In the genomic region with DNA sequence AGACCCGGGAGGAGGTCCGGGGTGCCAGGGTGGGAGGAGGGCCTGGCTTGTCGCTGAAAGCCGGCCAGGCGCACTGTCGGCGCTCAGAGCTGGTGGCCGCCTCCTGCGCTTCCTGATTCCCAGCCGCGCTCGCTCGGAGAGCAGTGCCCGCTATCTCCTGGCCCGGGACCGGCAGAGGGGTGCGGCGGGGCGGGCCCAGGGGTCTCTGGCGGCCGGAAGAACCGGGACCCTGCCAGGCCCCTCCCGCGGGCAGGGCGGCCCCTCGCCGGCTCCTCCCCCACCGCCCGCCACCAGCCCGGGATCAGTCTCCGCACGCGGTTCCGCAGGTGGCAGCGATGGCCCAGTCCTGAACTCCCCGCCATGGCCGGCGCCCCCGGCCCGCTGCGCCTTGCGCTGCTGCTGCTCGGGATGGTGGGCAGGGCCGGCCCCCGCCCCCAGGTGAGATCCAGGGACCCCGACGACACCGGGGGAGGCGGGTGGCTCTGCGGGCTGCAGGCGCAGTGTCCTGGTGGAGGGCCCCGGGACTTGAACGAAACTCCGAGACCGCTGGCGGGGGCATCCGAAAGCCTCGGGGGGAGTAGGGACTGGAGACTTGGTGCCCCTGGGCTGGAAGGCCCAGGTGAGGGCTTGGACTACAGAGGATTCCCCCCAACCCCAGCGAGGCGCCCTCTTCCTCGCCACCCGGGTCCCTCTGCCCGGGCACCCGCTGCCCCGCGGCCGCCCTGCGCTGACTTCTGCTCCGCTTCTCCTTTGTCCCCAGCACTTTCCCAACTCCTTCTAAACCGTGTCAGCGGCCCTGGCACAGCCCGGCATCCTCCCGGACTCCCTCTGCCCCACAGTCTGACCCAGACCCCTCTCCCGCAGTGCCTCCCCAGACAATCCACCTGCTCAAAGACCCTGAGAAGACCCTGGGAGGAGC, we compare ENCODE assay signal across 10 cellular contexts. TPM values are rescaled to one million over a fixed set of nuclear protein-coding genes. Genes with fewer than 3 reads are reported as not detected.
DNase-seq lines count a peak whose midpoint lies in the region; ATAC-seq and TF ChIP-seq lines count a peak whose summit lies in the region.
"Had no signal": no experiment of that assay in that cellular context is flagged by ENCODE, and none has a peak within 500 bp of the region (broad histone marks: within the 10 kb centered on the region; RNA-seq: fewer than 3 reads in every experiment).

Gene GLP1R, plus strand, starts transcription at position 301 of the 919 bp plus-strand sequence. Its CDS starts 60 bp downstream, at position 361.

- no peak within 1 kb of the TSS for H4K8ac ChIP-seq in mesenchymal stem cell (ENCODE audit: low read length)

- H3K4ac ChIP-seq in mesenchymal stem cell (ENCODE audit: low read depth in 1 of 2, low read length in 2 of 2): no peak within 1 kb of the TSS

- H2BK12ac ChIP-seq in mesenchymal stem cell (ENCODE audit: low read length in 2 of 2): no peak within 1 kb of the TSS

- no peak for TF ChIP-seq CTCF in omental fat pad (IDR thresholded peaks at IDR 0.05)

- peak; percentile 10 for DNase-seq in stimulated activated CD4-positive, alpha-beta T cell treated with anti-CD3 and anti-CD28 coated beads, Interleukin-12 subunit alpha, Interleukin-12 subunit beta, amount 100 ng/mL, for 4 hours
- no peak for DNase-seq in stimulated activated CD4-positive, alpha-beta T cell treated with anti-CD3 and anti-CD28 coated beads, Interleukin-1b, Interleukin-23, amount 100 ng/mL, for 48 hours
- DNase-seq in mesenchymal stem cell (no peak), activated gamma-delta T cell treated with Interleukin-2 at 50 U/mL for 16 hours (no peak), omental fat pad (ENCODE audit: low spot score) (no peak)
- no peak for DNase-seq in stimulated activated naive CD4-positive, alpha-beta T cell (lab: John Stamatoyannopoulos, UW)
- DNase-seq: anterior cingulate cortex had no signal

- H2AK5ac ChIP-seq in mesenchymal stem cell (ENCODE audit: low read length, severe bottlenecking): no peak within 1 kb of the TSS

- no peaks in the 10 kb centered on the region for H3K79me1 ChIP-seq in mesenchymal stem cell (replicated peaks; ENCODE audit: low read length, poor library complexity, severe bottlenecking)

- H3K36me3 ChIP-seq in duodenal mucosa (ENCODE audit: control insufficient read depth in 1 of 2, insufficient read depth in 2 of 2, low read length in 2 of 2) (no peaks in the 10 kb centered on the region), mesenchymal stem cell (ENCODE audit: control insufficient read depth in 1 of 2, insufficient read depth in 2 of 2, low read depth in 1 of 2, low read length in 2 of 2) (no peaks in the 10 kb centered on the region), urinary bladder (ENCODE audit: insufficient read depth) (no peaks in the 10 kb centered on the region)

- H2BK120ac ChIP-seq in mesenchymal stem cell (ENCODE audit: low read depth, low read length): no peak within 1 kb of the TSS

- peak within 1 kb of the TSS; percentile 29 to 50 for H3K4me3 ChIP-seq in duodenal mucosa (ENCODE audit: low read depth in 1 of 2, low read length in 2 of 2)
- H3K4me3 ChIP-seq in mesenchymal stem cell (ENCODE audit: insufficient read depth in 1 of 2, low read depth in 1 of 2, low read length in 2 of 2): peak within 1 kb of the TSS in 1 of 2 experiments; percentile 24
- peak within 1 kb of the TSS; percentile 41 for H3K4me3 ChIP-seq in urinary bladder (ENCODE audit: low read depth, low read length)
- H3K4me3 ChIP-seq: lung had no signal

- no peak within 1 kb of the TSS for H3K9ac ChIP-seq in duodenal mucosa (ENCODE audit: low read depth in 1 of 2, low read length in 2 of 2)
- H3K9ac ChIP-seq in mesenchymal stem cell (ENCODE audit: low read length): no peak within 1 kb of the TSS

- no peak within 1 kb of the TSS for H3K18ac ChIP-seq in mesenchymal stem cell (ENCODE audit: low read depth in 1 of 2, low read length in 2 of 2)

- WGBS in mesenchymal stem cell: 3% methylated on average over 68 of the region's 74 CpGs
- 2% methylated on average over 74 of the region's 74 CpGs for WGBS in urinary bladder

- H3K14ac ChIP-seq in mesenchymal stem cell (ENCODE audit: low read length in 2 of 2): no peak within 1 kb of the TSS

- no peak within 1 kb of the TSS for H4K91ac ChIP-seq in mesenchymal stem cell (ENCODE audit: low read length)

- H2BK5ac ChIP-seq in mesenchymal stem cell (ENCODE audit: low read depth, low read length, poor library complexity, severe bottlenecking): no peak within 1 kb of the TSS

- no peak within 1 kb of the TSS for H2AFZ ChIP-seq in mesenchymal stem cell (ENCODE audit: low read depth, low read length)

- H3K23ac ChIP-seq in mesenchymal stem cell (ENCODE audit: low read length in 2 of 2): no peak within 1 kb of the TSS

- H2BK15ac ChIP-seq in mesenchymal stem cell (ENCODE audit: low read depth, poor library complexity, severe bottlenecking): no peak within 1 kb of the TSS

- H3K27me3 ChIP-seq in duodenal mucosa (ENCODE audit: control insufficient read depth in 1 of 2, insufficient read depth in 2 of 2, low read length in 2 of 2): peaks cover 19 to 37% of the 10 kb centered on the region in 2 donors
- peaks cover 68 to 90% of the 10 kb centered on the region in 2 experiments for H3K27me3 ChIP-seq in mesenchymal stem cell (ENCODE audit: control insufficient read depth in 1 of 2, insufficient read depth in 1 of 2, low read length in 2 of 2)

- H3K27ac ChIP-seq in duodenal mucosa (ENCODE audit: low read depth, low read length) (no peak within 1 kb of the TSS), mesenchymal stem cell (ENCODE audit: low read length, poor library complexity, severe bottlenecking) (no peak within 1 kb of the TSS), urinary bladder (ENCODE audit: low read depth) (no peak within 1 kb of the TSS)

- H3K9me3 ChIP-seq in duodenal mucosa (ENCODE audit: control insufficient read depth in 1 of 2, low read length in 2 of 2): no peaks in the 10 kb centered on the region
- H3K9me3 ChIP-seq in mesenchymal stem cell (ENCODE audit: control insufficient read depth, low read length): no peaks in the 10 kb centered on the region

- ATAC-seq in omental fat pad (ENCODE audit: low FRiP score): no peak

- H3K4me1 ChIP-seq in duodenal mucosa (ENCODE audit: control insufficient read depth in 1 of 2, insufficient read depth in 2 of 2, low read length in 2 of 2) (peaks cover 8 to 10% of the 10 kb centered on the region in 2 donors), mesenchymal stem cell (ENCODE audit: control insufficient read depth, insufficient read depth, low read depth, low read length) (peaks cover 10% of the 10 kb centered on the region), urinary bladder (ENCODE audit: insufficient read depth) (no peaks in the 10 kb centered on the region)

- peak within 1 kb of the TSS; percentile 47 for H3K4me2 ChIP-seq in mesenchymal stem cell (ENCODE audit: low read length, poor library complexity, severe bottlenecking)

RNA-seq across cellular contexts. Expression of gene GLP1R, which starts in this region (rescaled TPM):
- not detected for polyA plus RNA-seq in mesenchymal stem cell (2013, experiment 1 of 2)
- not detected for polyA plus RNA-seq in mesenchymal stem cell (2013, experiment 2 of 2)
- 0.58 TPM for total RNA-seq in urinary bladder
- polyA plus RNA-seq in urinary bladder: 0.05 TPM
- total RNA-seq in omental fat pad: not detected
